8 cellular contexts compared by ENCODE assay signal in genomic region chr1:222711319-222712252, GRCh38.
DNase-seq lines count a peak whose midpoint lies in the region; ATAC-seq and TF ChIP-seq lines count a peak whose summit lies in the region.

No MANE protein-coding gene starts in this region.

- H3K4me3 ChIP-seq in OCI-LY1 (ENCODE audit: low read depth, low read length, poor library complexity, severe bottlenecking), result peak overlapping the region; percentile 83
- H3K4me3 ChIP-seq in muscle layer of colon (ENCODE audit: low read depth in 1 of 2, low read length in 2 of 2), result peak overlapping the region; percentile 97 to 100

- TF ChIP-seq CTCF in OCI-LY1 (IDR thresholded peaks at IDR 0.05; ENCODE audit: low read length), result no peak

- peak overlapping the region; percentile 96 to 97 for H3K4me3 Mint-ChIP-seq in stimulated activated naive B cell treated with anti-CD40 and anti-IgM and Interleukin-4, amounts not matched to agents 10 μg/mL and 1 μg/mL and 100 μg/mL, for 72 hours

- H3K27ac ChIP-seq in OCI-LY1 (ENCODE audit: low read depth, low read length, poor library complexity, severe bottlenecking), result peak overlapping the region; percentile 20
- H3K27ac ChIP-seq in epithelial cell of prostate, result peak overlapping the region; percentile 92
- peak overlapping the region; percentile 91 for H3K27ac ChIP-seq in muscle layer of colon (ENCODE audit: low read depth, low read length)

- peaks cover 8 to 51% of the 10 kb centered on the region in 2 donors for H3K4me1 Mint-ChIP-seq in stimulated activated naive B cell treated with anti-CD40 and anti-IgM and Interleukin-4, amounts not matched to agents 10 μg/mL and 1 μg/mL and 100 μg/mL, for 72 hours

- ATAC-seq in GM19468 (IDR thresholded peaks at IDR 0.05; ENCODE audit: extremely low read depth, unreplicated experiment), result peak; percentile 8
- peak; percentile 41 to 43 for ATAC-seq in stimulated activated naive B cell treated with anti-CD40 and anti-IgM and Interleukin-4, amounts not matched to agents 10 μg/mL and 1 μg/mL and 100 μg/mL, for 72 hours (replicated peaks)

- no peaks in the 10 kb centered on the region for H3K9me2 ChIP-seq in OCI-LY1 (ENCODE audit: low read depth, low read length)

- H3K79me2 ChIP-seq in OCI-LY1 (ENCODE audit: insufficient read depth, low read length), result 0 out of 2 replicates have a peak, but pooled peaks cover 7% of the 10 kb centered on the region

- DNase-seq in COLO829 (ENCODE audit: low spot score) (peak; percentile 76), HK-2 (ENCODE audit: unreplicated experiment) (peak; percentile 65), activated T-cell treated with anti-CD3 and anti-CD28 coated beads for 4 hours (peak; percentile 56), epithelial cell of prostate (ENCODE audit: low read depth, low spot score) (peak; percentile 52)
- DNase-seq in stimulated activated naive B cell treated with anti-CD40 and anti-IgM and Interleukin-4, amounts not matched to agents 10 μg/mL and 1 μg/mL and 100 μg/mL, for 72 hours, result peak; percentile 35

- no peaks in the 10 kb centered on the region for H3K9me3 Mint-ChIP-seq in stimulated activated naive B cell treated with anti-CD40 and anti-IgM and Interleukin-4, amounts not matched to agents 10 μg/mL and 1 μg/mL and 100 μg/mL, for 72 hours

- no peaks in the 10 kb centered on the region for H3K27me3 Mint-ChIP-seq in stimulated activated naive B cell treated with anti-CD40 and anti-IgM and Interleukin-4, amounts not matched to agents 10 μg/mL and 1 μg/mL and 100 μg/mL, for 72 hours

- H3K27me3 ChIP-seq in OCI-LY1 (ENCODE audit: insufficient read depth, low read length), result no peaks in the 10 kb centered on the region
- H3K27me3 ChIP-seq in muscle layer of colon (ENCODE audit: control insufficient read depth in 1 of 2, insufficient read depth in 2 of 2, low read length in 2 of 2), result no peaks in the 10 kb centered on the region

- no peaks in the 10 kb centered on the region for H4K20me1 ChIP-seq in OCI-LY1 (ENCODE audit: insufficient read depth, low read length)

- no peaks in the 10 kb centered on the region for H3K9me3 ChIP-seq in OCI-LY1 (ENCODE audit: low read length)
- H3K9me3 ChIP-seq in muscle layer of colon (ENCODE audit: low read length), result no peaks in the 10 kb centered on the region

- H3K36me3 ChIP-seq in OCI-LY1 (ENCODE audit: insufficient read depth, low read length) (peaks cover 5% of the 10 kb centered on the region; the same call in 1 of the 2 replicates), muscle layer of colon (ENCODE audit: insufficient read depth, low read length) (peaks cover 5% of the 10 kb centered on the region)

- H3K36me3 Mint-ChIP-seq in stimulated activated naive B cell treated with anti-CD40 and anti-IgM and Interleukin-4, amounts not matched to agents 10 μg/mL and 1 μg/mL and 100 μg/mL, for 72 hours, result peaks cover 14 to 35% of the 10 kb centered on the region in 2 donors

- H3K9ac ChIP-seq in OCI-LY1 (ENCODE audit: low read length) (peak overlapping the region; percentile 88), muscle layer of colon (ENCODE audit: low read length) (peak overlapping the region; percentile 97)

- no peak overlapping the region for H2AFZ ChIP-seq in OCI-LY1 (ENCODE audit: low read length)

- H3K4me1 ChIP-seq in OCI-LY1 (ENCODE audit: insufficient read depth, low read length, severe bottlenecking) (peaks cover 20% of the 10 kb centered on the region), muscle layer of colon (ENCODE audit: insufficient read depth, low read length) (peaks cover 19% of the 10 kb centered on the region)

- peak overlapping the region; percentile 88 for H3K4me2 ChIP-seq in OCI-LY1 (ENCODE audit: low read length)

- no peaks in the 10 kb centered on the region for H3F3A ChIP-seq in OCI-LY1 (ENCODE audit: insufficient read depth, low read length)

- peak overlapping the region; percentile 96 for H3K27ac Mint-ChIP-seq in stimulated activated naive B cell treated with anti-CD40 and anti-IgM and Interleukin-4, amounts not matched to agents 10 μg/mL and 1 μg/mL and 100 μg/mL, for 72 hours

Comparison
In these comparisons a context has a peak if more than half of its experiments do, and no peak if none do; other contexts are left out.
1. Peak in every context shown above with its lines: DNase-seq, ATAC-seq, H3K4me3 ChIP-seq and H3K27ac ChIP-seq.
2. H3K27ac ChIP-seq: peak in every context shown above with its lines; median percentile 92 in epithelial cell of prostate; 91 in muscle layer of colon; 20 in OCI-LY1.